ENCODE assay signal across 1 cellular context in the genomic region with DNA sequence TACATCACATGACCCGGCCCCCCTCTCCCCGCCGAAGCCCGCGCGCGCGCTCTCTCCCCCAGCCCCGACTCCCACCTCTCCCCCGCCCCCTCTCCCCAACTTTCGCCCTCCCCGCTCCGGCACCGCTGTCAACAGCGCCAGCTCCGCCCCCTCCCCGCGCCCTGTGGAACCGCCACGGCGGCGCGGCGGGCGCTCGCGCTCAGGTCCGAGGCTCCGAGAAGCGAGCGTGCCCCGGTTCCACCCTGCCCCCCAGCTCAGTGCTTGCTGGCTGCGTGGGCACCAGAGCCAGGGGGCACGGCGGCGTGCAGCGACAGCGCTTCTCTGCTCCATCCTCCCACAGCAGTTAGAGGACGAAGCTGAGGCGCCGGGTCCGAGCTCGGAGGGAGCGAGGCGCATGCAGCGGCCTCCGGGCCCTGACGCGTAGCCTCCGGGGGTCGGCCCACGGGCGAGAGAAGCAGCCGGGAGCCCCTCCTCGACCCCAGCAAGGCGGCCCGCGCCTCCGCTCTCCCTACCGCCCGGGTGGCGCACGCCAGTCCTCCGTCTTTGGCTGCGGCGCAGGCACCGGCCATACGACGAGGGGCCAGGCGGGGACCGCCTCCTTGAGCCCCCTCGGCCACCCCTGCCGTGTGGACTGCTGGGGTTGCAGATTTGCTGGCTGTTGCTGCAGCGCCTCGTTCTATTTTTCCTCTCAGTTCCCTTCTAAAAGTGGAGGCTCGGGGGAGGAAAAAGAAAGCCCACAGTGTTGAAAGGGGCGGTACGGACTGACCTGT.
TF ChIP-seq lines count a peak whose summit lies in the region.

No MANE protein-coding gene starts in this region.

TF ChIP-seq in K562, 482 proteins besides CTCF, POLR2A, EP300 and RAD21 (continued from another document and continues in another):
- TF ChIP-seq, protein P1, sequence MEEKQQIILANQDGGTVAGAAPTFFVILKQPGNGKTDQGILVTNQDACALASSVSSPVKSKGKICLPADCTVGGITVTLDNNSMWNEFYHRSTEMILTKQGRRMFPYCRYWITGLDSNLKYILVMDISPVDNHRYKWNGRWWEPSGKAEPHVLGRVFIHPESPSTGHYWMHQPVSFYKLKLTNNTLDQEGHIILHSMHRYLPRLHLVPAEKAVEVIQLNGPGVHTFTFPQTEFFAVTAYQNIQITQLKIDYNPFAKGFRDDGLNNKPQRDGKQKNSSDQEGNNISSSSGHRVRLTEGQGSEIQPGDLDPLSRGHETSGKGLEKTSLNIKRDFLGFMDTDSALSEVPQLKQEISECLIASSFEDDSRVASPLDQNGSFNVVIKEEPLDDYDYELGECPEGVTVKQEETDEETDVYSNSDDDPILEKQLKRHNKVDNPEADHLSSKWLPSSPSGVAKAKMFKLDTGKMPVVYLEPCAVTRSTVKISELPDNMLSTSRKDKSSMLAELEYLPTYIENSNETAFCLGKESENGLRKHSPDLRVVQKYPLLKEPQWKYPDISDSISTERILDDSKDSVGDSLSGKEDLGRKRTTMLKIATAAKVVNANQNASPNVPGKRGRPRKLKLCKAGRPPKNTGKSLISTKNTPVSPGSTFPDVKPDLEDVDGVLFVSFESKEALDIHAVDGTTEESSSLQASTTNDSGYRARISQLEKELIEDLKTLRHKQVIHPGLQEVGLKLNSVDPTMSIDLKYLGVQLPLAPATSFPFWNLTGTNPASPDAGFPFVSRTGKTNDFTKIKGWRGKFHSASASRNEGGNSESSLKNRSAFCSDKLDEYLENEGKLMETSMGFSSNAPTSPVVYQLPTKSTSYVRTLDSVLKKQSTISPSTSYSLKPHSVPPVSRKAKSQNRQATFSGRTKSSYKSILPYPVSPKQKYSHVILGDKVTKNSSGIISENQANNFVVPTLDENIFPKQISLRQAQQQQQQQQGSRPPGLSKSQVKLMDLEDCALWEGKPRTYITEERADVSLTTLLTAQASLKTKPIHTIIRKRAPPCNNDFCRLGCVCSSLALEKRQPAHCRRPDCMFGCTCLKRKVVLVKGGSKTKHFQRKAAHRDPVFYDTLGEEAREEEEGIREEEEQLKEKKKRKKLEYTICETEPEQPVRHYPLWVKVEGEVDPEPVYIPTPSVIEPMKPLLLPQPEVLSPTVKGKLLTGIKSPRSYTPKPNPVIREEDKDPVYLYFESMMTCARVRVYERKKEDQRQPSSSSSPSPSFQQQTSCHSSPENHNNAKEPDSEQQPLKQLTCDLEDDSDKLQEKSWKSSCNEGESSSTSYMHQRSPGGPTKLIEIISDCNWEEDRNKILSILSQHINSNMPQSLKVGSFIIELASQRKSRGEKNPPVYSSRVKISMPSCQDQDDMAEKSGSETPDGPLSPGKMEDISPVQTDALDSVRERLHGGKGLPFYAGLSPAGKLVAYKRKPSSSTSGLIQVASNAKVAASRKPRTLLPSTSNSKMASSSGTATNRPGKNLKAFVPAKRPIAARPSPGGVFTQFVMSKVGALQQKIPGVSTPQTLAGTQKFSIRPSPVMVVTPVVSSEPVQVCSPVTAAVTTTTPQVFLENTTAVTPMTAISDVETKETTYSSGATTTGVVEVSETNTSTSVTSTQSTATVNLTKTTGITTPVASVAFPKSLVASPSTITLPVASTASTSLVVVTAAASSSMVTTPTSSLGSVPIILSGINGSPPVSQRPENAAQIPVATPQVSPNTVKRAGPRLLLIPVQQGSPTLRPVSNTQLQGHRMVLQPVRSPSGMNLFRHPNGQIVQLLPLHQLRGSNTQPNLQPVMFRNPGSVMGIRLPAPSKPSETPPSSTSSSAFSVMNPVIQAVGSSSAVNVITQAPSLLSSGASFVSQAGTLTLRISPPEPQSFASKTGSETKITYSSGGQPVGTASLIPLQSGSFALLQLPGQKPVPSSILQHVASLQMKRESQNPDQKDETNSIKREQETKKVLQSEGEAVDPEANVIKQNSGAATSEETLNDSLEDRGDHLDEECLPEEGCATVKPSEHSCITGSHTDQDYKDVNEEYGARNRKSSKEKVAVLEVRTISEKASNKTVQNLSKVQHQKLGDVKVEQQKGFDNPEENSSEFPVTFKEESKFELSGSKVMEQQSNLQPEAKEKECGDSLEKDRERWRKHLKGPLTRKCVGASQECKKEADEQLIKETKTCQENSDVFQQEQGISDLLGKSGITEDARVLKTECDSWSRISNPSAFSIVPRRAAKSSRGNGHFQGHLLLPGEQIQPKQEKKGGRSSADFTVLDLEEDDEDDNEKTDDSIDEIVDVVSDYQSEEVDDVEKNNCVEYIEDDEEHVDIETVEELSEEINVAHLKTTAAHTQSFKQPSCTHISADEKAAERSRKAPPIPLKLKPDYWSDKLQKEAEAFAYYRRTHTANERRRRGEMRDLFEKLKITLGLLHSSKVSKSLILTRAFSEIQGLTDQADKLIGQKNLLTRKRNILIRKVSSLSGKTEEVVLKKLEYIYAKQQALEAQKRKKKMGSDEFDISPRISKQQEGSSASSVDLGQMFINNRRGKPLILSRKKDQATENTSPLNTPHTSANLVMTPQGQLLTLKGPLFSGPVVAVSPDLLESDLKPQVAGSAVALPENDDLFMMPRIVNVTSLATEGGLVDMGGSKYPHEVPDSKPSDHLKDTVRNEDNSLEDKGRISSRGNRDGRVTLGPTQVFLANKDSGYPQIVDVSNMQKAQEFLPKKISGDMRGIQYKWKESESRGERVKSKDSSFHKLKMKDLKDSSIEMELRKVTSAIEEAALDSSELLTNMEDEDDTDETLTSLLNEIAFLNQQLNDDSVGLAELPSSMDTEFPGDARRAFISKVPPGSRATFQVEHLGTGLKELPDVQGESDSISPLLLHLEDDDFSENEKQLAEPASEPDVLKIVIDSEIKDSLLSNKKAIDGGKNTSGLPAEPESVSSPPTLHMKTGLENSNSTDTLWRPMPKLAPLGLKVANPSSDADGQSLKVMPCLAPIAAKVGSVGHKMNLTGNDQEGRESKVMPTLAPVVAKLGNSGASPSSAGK (IDR thresholded peaks at IDR 0.05) = peak; percentile 50; the same call in 1 of the 2 replicates
- TF ChIP-seq ZNF232 (CRISPR knock-in tag; IDR thresholded peaks at IDR 0.05) (0 out of 2 replicates have a peak, but pooled peaks have one; percentile 16), POLR2G (IDR thresholded peaks at IDR 0.05; ENCODE audit: low read depth, low read length) (peak; percentile 7; the same call in 1 of the 2 replicates), MTF1 (CRISPR knock-in tag; IDR thresholded peaks at IDR 0.05; ENCODE audit: borderline replicate concordance) (no peak), ZNF324 (CRISPR knock-in tag; IDR thresholded peaks at IDR 0.05) (no peak), ZNF224 (CRISPR knock-in tag; IDR thresholded peaks at IDR 0.05) (no peak), SIN3B (IDR thresholded peaks at IDR 0.05; ENCODE audit: low read depth) (no peak), MYNN (IDR thresholded peaks at IDR 0.05) (no peak), MYNN (CRISPR knock-in tag; IDR thresholded peaks at IDR 0.05) (no peak), NRF1 (conservative IDR thresholded peaks at IDR 0.05 in 1 of 2, IDR thresholded peaks at IDR 0.05 in 1 of 2) (peak; percentile 57 to 64; a peak in 3 of 4 replicates), SMAD2 (IDR thresholded peaks at IDR 0.05; ENCODE audit: low read depth, low read length) (no peak), SIX5 (IDR thresholded peaks at IDR 0.05; ENCODE audit: borderline replicate concordance in 1 of 2, insufficient read depth in 1 of 2, low read depth in 1 of 2, low read length in 2 of 2) (no peak), ZBTB1 (CRISPR knock-in tag; IDR thresholded peaks at IDR 0.05; ENCODE audit: borderline replicate concordance, low read depth) (0 out of 2 replicates have a peak, but pooled peaks have one; percentile 43), CBFA2T3 (IDR thresholded peaks at IDR 0.05) (no peak), ZNF444 (CRISPR knock-in tag; IDR thresholded peaks at IDR 0.05) (no peak), ARNT (IDR thresholded peaks at IDR 0.05) (no peak), JUNB (CRISPR knock-in tag; conservative IDR thresholded peaks at IDR 0.05) (no peak), HNRNPH1 (optimal IDR thresholded peaks at IDR 0.05; ENCODE audit: low read depth, low read length) (no peak), ZFX (CRISPR knock-in tag; IDR thresholded peaks at IDR 0.05) (peak; percentile 51; the same call in 1 of the 2 replicates), ZNF584 (CRISPR knock-in tag; IDR thresholded peaks at IDR 0.05; ENCODE audit: low read depth) (no peak), BRF1 (IDR thresholded peaks at IDR 0.05; ENCODE audit: borderline replicate concordance, extremely low read depth, insufficient read length) (no peak), TCF15 (CRISPR knock-in tag; IDR thresholded peaks at IDR 0.05) (no peak), POLR2AphosphoS2 (IDR thresholded peaks at IDR 0.05; ENCODE audit: low read length) (no peak), POLR3A (IDR thresholded peaks at IDR 0.05; ENCODE audit: borderline replicate concordance, extremely low read depth, insufficient read depth, insufficient read length) (no peak), HMG20A (CRISPR knock-in tag; conservative IDR thresholded peaks at IDR 0.05) (no peak), CCAR2 (IDR thresholded peaks at IDR 0.05; ENCODE audit: low read depth, low read length) (no peak), C11orf30 (IDR thresholded peaks at IDR 0.05; ENCODE audit: low read depth) (no peak), BCL6 (CRISPR knock-in tag; IDR thresholded peaks at IDR 0.05) (no peak), ZNF668 (CRISPR knock-in tag; IDR thresholded peaks at IDR 0.05) (no peak)
- TF ChIP-seq, protein P2, sequence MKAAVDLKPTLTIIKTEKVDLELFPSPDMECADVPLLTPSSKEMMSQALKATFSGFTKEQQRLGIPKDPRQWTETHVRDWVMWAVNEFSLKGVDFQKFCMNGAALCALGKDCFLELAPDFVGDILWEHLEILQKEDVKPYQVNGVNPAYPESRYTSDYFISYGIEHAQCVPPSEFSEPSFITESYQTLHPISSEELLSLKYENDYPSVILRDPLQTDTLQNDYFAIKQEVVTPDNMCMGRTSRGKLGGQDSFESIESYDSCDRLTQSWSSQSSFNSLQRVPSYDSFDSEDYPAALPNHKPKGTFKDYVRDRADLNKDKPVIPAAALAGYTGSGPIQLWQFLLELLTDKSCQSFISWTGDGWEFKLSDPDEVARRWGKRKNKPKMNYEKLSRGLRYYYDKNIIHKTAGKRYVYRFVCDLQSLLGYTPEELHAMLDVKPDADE (conservative IDR thresholded peaks at IDR 0.05; ENCODE audit: control insufficient read depth, low read depth, low read length) = 0 out of 2 replicates have a peak, but pooled peaks have one; percentile 5
- TF ChIP-seq, protein P3, sequence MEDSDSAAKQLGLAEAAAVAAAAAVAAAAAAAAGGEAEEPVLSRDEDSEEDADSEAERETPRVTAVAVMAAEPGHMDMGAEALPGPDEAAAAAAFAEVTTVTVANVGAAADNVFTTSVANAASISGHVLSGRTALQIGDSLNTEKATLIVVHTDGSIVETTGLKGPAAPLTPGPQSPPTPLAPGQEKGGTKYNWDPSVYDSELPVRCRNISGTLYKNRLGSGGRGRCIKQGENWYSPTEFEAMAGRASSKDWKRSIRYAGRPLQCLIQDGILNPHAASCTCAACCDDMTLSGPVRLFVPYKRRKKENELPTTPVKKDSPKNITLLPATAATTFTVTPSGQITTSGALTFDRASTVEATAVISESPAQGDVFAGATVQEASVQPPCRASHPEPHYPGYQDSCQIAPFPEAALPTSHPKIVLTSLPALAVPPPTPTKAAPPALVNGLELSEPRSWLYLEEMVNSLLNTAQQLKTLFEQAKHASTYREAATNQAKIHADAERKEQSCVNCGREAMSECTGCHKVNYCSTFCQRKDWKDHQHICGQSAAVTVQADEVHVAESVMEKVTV (CRISPR knock-in tag; IDR thresholded peaks at IDR 0.05) = no peak
- TF ChIP-seq, protein P4, sequence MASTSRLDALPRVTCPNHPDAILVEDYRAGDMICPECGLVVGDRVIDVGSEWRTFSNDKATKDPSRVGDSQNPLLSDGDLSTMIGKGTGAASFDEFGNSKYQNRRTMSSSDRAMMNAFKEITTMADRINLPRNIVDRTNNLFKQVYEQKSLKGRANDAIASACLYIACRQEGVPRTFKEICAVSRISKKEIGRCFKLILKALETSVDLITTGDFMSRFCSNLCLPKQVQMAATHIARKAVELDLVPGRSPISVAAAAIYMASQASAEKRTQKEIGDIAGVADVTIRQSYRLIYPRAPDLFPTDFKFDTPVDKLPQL (IDR thresholded peaks at IDR 0.05; ENCODE audit: extremely low read depth, insufficient read length) = no peak
- TF ChIP-seq, protein P5, sequence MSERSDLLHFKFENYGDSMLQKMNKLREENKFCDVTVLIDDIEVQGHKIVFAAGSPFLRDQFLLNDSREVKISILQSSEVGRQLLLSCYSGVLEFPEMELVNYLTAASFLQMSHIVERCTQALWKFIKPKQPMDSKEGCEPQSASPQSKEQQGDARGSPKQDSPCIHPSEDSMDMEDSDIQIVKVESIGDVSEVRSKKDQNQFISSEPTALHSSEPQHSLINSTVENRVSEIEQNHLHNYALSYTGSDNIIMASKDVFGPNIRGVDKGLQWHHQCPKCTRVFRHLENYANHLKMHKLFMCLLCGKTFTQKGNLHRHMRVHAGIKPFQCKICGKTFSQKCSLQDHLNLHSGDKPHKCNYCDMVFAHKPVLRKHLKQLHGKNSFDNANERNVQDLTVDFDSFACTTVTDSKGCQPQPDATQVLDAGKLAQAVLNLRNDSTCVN (CRISPR knock-in tag; IDR thresholded peaks at IDR 0.05) = no peak
- TF ChIP-seq, protein P6, sequence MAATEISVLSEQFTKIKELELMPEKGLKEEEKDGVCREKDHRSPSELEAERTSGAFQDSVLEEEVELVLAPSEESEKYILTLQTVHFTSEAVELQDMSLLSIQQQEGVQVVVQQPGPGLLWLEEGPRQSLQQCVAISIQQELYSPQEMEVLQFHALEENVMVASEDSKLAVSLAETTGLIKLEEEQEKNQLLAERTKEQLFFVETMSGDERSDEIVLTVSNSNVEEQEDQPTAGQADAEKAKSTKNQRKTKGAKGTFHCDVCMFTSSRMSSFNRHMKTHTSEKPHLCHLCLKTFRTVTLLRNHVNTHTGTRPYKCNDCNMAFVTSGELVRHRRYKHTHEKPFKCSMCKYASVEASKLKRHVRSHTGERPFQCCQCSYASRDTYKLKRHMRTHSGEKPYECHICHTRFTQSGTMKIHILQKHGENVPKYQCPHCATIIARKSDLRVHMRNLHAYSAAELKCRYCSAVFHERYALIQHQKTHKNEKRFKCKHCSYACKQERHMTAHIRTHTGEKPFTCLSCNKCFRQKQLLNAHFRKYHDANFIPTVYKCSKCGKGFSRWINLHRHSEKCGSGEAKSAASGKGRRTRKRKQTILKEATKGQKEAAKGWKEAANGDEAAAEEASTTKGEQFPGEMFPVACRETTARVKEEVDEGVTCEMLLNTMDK (IDR thresholded peaks at IDR 0.05; ENCODE audit: borderline replicate concordance, insufficient read depth, low read depth, low read length, poor library complexity, severe bottlenecking) = no peak
- TF ChIP-seq, protein P7, sequence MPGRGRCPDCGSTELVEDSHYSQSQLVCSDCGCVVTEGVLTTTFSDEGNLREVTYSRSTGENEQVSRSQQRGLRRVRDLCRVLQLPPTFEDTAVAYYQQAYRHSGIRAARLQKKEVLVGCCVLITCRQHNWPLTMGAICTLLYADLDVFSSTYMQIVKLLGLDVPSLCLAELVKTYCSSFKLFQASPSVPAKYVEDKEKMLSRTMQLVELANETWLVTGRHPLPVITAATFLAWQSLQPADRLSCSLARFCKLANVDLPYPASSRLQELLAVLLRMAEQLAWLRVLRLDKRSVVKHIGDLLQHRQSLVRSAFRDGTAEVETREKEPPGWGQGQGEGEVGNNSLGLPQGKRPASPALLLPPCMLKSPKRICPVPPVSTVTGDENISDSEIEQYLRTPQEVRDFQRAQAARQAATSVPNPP (IDR thresholded peaks at IDR 0.05; ENCODE audit: borderline replicate concordance, insufficient read depth, insufficient read length) = no peak
